Comparison of ENCODE assay signal across 26 cellular contexts in genomic region chr4:80446248-80446647, GRCh38.
"Had no signal": no experiment of that assay in that cellular context is flagged by ENCODE, and none has a peak within 500 bp of the region (broad histone marks: within the 10 kb centered on the region; RNA-seq: fewer than 3 reads in every experiment).

No MANE protein-coding gene starts in this region.

- H3K9me3 Mint-ChIP-seq: type B pancreatic cell had no signal

- ATAC-seq: activated CD8-positive, alpha-beta T cell treated with anti-CD3 and anti-CD28 coated beads, Interleukin-2, amount 10 ng/mL, durations not matched to agents 7 days and 5 days; heart right ventricle; left colon; right lobe of liver; stimulated activated naive B cell treated with anti-CD40 and anti-IgM and Interleukin-4, amounts not matched to agents 10 μg/mL and 1 μg/mL and 100 μg/mL, for 72 hours had no signal

- H3K27ac Mint-ChIP-seq: activated CD8-positive, alpha-beta T cell treated with anti-CD3 and anti-CD28 coated beads, Interleukin-2, amount 10 ng/mL, durations not matched to agents 7 days and 5 days; activated naive CD4-positive, alpha-beta T cell treated with anti-CD3 and anti-CD28 coated beads, Interleukin-2, amount 50 U/mL, for 24 hours; activated T-helper 1 cell treated with anti-CD3 and anti-CD28 coated beads, Interleukin-12 subunit alpha, Interleukin-12 subunit beta, Interleukin-2, Interleukin-4 antibody, amounts not matched to agents 30 ng/mL and 10 ng/mL and 1 ng/mL, durations not matched to agents 14 hours and 24 hours and 36 hours; memory B cell; nephron progenitor cell; stimulated activated naive B cell treated with anti-CD40 and anti-IgM and Interleukin-4, amounts not matched to agents 10 μg/mL and 1 μg/mL and 100 μg/mL, for 72 hours; type B pancreatic cell had no signal

- H3K36me3 Mint-ChIP-seq: stimulated activated naive B cell treated with anti-CD40 and anti-IgM and Interleukin-4, amounts not matched to agents 10 μg/mL and 1 μg/mL and 100 μg/mL, for 72 hours; type B pancreatic cell had no signal

- H3K27ac ChIP-seq: ascending aorta, esophagus muscularis mucosa, heart right ventricle, right lobe of liver, thoracic aorta, vagina, WERI-Rb-1 had no signal

- H3K36me3 ChIP-seq: ascending aorta, esophagus muscularis mucosa, heart right ventricle, right lobe of liver, thoracic aorta, vagina, WERI-Rb-1 had no signal

- DNase-seq: activated CD4-positive, alpha-beta T cell treated with anti-CD3 and anti-CD28 coated beads, Interleukin-2, amount 50 U/mL, for 1 hour; activated CD4-positive, CD25-positive, alpha-beta regulatory T cell treated with anti-CD3 and anti-CD28 coated beads, Interleukin-2, amount 50 U/mL, for 72 hours; activated CD8-positive, alpha-beta T cell treated with anti-CD3 and anti-CD28 coated beads, Interleukin-2, amount 10 ng/mL, durations not matched to agents 7 days and 5 days; activated gamma-delta T cell treated with Interleukin-2 at 50 U/mL for 16 hours; central memory CD4-positive, alpha-beta T cell; dermis blood vessel endothelial cell; effector CD8-positive, alpha-beta T cell; heart right ventricle; islet precursor cell; left colon; nephron progenitor cell; nucleus accumbens; posterior cingulate gyrus; right lobe of liver; stimulated activated CD4-positive, alpha-beta T cell treated with anti-CD3 and anti-CD28 coated beads, Interleukin-15, amount 100 ng/mL, for 24 hours; stimulated activated naive B cell treated with anti-CD40 and anti-IgM and Interleukin-4, amounts not matched to agents 10 μg/mL and 1 μg/mL and 100 μg/mL, for 72 hours; WERI-Rb-1 had no signal

- H3K4me1 Mint-ChIP-seq: activated naive CD4-positive, alpha-beta T cell treated with anti-CD3 and anti-CD28 coated beads, Interleukin-2, amount 50 U/mL, for 24 hours; memory B cell; nephron progenitor cell; stimulated activated naive B cell treated with anti-CD40 and anti-IgM and Interleukin-4, amounts not matched to agents 10 μg/mL and 1 μg/mL and 100 μg/mL, for 72 hours had no signal

- H3K9me3 ChIP-seq: ascending aorta, right lobe of liver, thoracic aorta, vagina had no signal

- H3K27me3 Mint-ChIP-seq: activated naive CD4-positive, alpha-beta T cell treated with anti-CD3 and anti-CD28 coated beads, Interleukin-2, amount 50 U/mL, for 24 hours; memory B cell; stimulated activated naive B cell treated with anti-CD40 and anti-IgM and Interleukin-4, amounts not matched to agents 10 μg/mL and 1 μg/mL and 100 μg/mL, for 72 hours; type B pancreatic cell had no signal

- H3K4me1 ChIP-seq: ascending aorta, esophagus muscularis mucosa, heart right ventricle, right lobe of liver, vagina had no signal

- H3K4me2 ChIP-seq: smooth muscle cell had no signal

- H3K27me3 ChIP-seq: ascending aorta, esophagus muscularis mucosa, heart right ventricle, right lobe of liver, vagina had no signal

- H3K4me3 Mint-ChIP-seq: activated CD8-positive, alpha-beta T cell treated with anti-CD3 and anti-CD28 coated beads, Interleukin-2, amount 10 ng/mL, durations not matched to agents 7 days and 5 days; activated naive CD4-positive, alpha-beta T cell treated with anti-CD3 and anti-CD28 coated beads, Interleukin-2, amount 50 U/mL, for 24 hours; activated T-helper 1 cell treated with anti-CD3 and anti-CD28 coated beads, Interleukin-12 subunit alpha, Interleukin-12 subunit beta, Interleukin-2, Interleukin-4 antibody, amounts not matched to agents 30 ng/mL and 10 ng/mL and 1 ng/mL, durations not matched to agents 14 hours and 24 hours and 36 hours; memory B cell; nephron progenitor cell; stimulated activated naive B cell treated with anti-CD40 and anti-IgM and Interleukin-4, amounts not matched to agents 10 μg/mL and 1 μg/mL and 100 μg/mL, for 72 hours; type B pancreatic cell had no signal

- H3K4me3 ChIP-seq: ascending aorta, esophagus muscularis mucosa, heart right ventricle, right lobe of liver, smooth muscle cell, thoracic aorta, vagina had no signal
